Comparison of ENCODE assay signal across 16 cellular contexts in genomic region chr20:19519461-19519860, GRCh38.
DNase-seq lines count a peak whose midpoint lies in the region; TF ChIP-seq lines count a peak whose summit lies in the region.
"Had no signal": no experiment of that assay in that cellular context is flagged by ENCODE, and none has a peak within 500 bp of the region (broad histone marks: within the 10 kb centered on the region; RNA-seq: fewer than 3 reads in every experiment).

No MANE protein-coding gene starts in this region.

- no peaks in the 10 kb centered on the region for H4K20me1 ChIP-seq in Karpas-422 (ENCODE audit: insufficient read depth, low read depth, low read length)

- no peaks in the 10 kb centered on the region for H3K36me3 ChIP-seq in Karpas-422 (ENCODE audit: insufficient read depth, low read length)
- peaks cover 7% of the 10 kb centered on the region; the same call in 1 of the 2 replicates for H3K36me3 ChIP-seq in SK-N-MC (ENCODE audit: insufficient read depth, low read length)
- H3K36me3 ChIP-seq: BE2C had no signal

- no peak overlapping the region for H3K4me3 ChIP-seq in Karpas-422 (ENCODE audit: low read length)
- H3K4me3 ChIP-seq in SK-N-MC, result peak overlapping the region; percentile 40

- in situ Hi-C loops in GM13976 (cut with MboI; ENCODE audit: low sequenced_read_pairs, unreplicated experiment), result no loop called here

- no peaks in the 10 kb centered on the region for H3K27me3 ChIP-seq in Karpas-422 (ENCODE audit: low read length)
- H3K27me3 ChIP-seq: BE2C had no signal

- H3K9ac ChIP-seq in Karpas-422 (ENCODE audit: low read length) (no peak overlapping the region), SK-N-MC (ENCODE audit: insufficient read length) (no peak overlapping the region)

- H3K9me3 ChIP-seq in Karpas-422 (ENCODE audit: low read length), result no peaks in the 10 kb centered on the region
- no peaks in the 10 kb centered on the region for H3K9me3 ChIP-seq in SK-N-MC (ENCODE audit: low read depth, low read length)
- H3K9me3 ChIP-seq: BE2C had no signal

- H2AFZ ChIP-seq in Karpas-422 (ENCODE audit: low read length), result peak overlapping the region; percentile 15; the same call in 1 of the 2 replicates

- TF ChIP-seq CTCF in GM13976 (IDR thresholded peaks at IDR 0.05; ENCODE audit: borderline replicate concordance, control extremely low read depth, extremely low read depth, insufficient read depth, missing control alignments), result no peak

- H3K27ac ChIP-seq in Karpas-422 (ENCODE audit: low read length), result no peak overlapping the region
- peak overlapping the region; percentile 54; the same call in 1 of the 2 replicates for H3K27ac ChIP-seq in SK-N-MC

- H3K9me2 ChIP-seq in Karpas-422 (replicated peaks; ENCODE audit: insufficient read depth, low read length), result no peaks in the 10 kb centered on the region

- DNase-seq in GM13976 (ENCODE audit: low spot score), result peak; percentile 23
- DNase-seq in Karpas-422, result no peak
- peak; percentile 84 for DNase-seq in SK-N-MC (ENCODE audit: low read depth, low spot score)
- no peak for DNase-seq in activated T-cell treated with anti-CD3 and anti-CD28 coated beads, Interleukin-2, amount 50 U/mL, for 1 hour
- no peak for DNase-seq in kidney tubule cell (ENCODE audit: low spot score)
- DNase-seq in activated T-cell treated with anti-CD3 and anti-CD28 coated beads, Interleukin-2, amount 50 U/mL, for 48 hours, result no peak
- DNase-seq: ACHN; BE2C; C1 segment of cervical spinal cord; CD4-positive, CD25-positive, alpha-beta regulatory T cell; CD8-positive, alpha-beta memory T cell; COR-L47; GOT3; H7; HFFc6; KBM-7 had no signal

- H3K4me1 ChIP-seq in Karpas-422 (ENCODE audit: low read length), result no peaks in the 10 kb centered on the region
- H3K4me1 ChIP-seq: BE2C had no signal

- H3K4me2 ChIP-seq in Karpas-422 (ENCODE audit: low read depth, low read length, poor library complexity, severe bottlenecking), result no peak overlapping the region

- no peaks in the 10 kb centered on the region for H3K79me2 ChIP-seq in Karpas-422 (ENCODE audit: low read length)

Comparison
In these comparisons a context has a peak if more than half of its experiments do, and no peak if none do; other contexts are left out.
1. DNase-seq: peak in GM13976 (single experiment) and SK-N-MC (single experiment); none in Karpas-422 (single experiment), activated T-cell treated with anti-CD3 and anti-CD28 coated beads, Interleukin-2, amount 50 U/mL, for 1 hour (single experiment), kidney tubule cell (single experiment) and activated T-cell treated with anti-CD3 and anti-CD28 coated beads, Interleukin-2, amount 50 U/mL, for 48 hours (0 of 2).